In the genomic region with DNA sequence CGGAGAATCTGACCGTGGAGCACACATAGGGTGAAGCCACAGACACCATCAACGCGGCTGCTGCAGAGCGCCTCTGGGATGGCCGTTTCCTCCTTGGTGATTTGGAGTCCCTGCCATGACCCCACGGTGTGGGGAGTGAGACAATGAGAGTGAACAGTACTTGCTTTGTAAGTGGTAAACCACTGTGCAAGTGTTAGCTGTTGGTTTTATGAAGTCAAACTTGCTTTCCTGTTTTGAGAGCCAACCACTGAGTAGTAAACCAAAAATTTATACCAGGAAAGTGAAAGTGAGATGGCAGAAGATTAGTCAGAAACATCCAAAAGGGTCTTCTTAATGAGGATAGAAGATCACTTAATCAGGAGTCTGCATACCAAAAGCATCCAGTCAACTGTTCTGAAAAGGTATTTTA, we compare ENCODE assay signal across 12 cellular contexts.
DNase-seq lines count a peak whose midpoint lies in the region; ATAC-seq, FAIRE-seq and TF ChIP-seq lines count a peak whose summit lies in the region.
"Had no signal": no experiment of that assay in that cellular context is flagged by ENCODE, and none has a peak within 500 bp of the region (broad histone marks: within the 10 kb centered on the region; RNA-seq: fewer than 3 reads in every experiment).

No MANE protein-coding gene starts in this region.

- H3K4me3 ChIP-seq in PC-3 (ENCODE audit: low read length): no peak overlapping the region
- H3K4me3 ChIP-seq in GM12878: peak overlapping the region; percentile 17; the same call in 1 of the 2 replicates
- no peak overlapping the region for H3K4me3 ChIP-seq in foreskin fibroblast (ENCODE audit: low read depth in 1 of 2, low read length in 2 of 2)
- H3K4me3 ChIP-seq in neural progenitor cell: no peak overlapping the region

- DNase-seq in activated T-cell treated with anti-CD3 and anti-CD28 coated beads for 1 hour (ENCODE audit: low read depth) (peak; percentile 8), activated T-cell treated with anti-CD3 and anti-CD28 coated beads for 4 hours (no peak), PC-3 (peak; percentile 18), GM12878 (ENCODE audit: low read depth, low spot score) (peak; percentile 65), foreskin fibroblast (no peak), NCI-H2171 treated with DMSO at 0.1 percent for 48 hours (lab: John Stamatoyannopoulos, UW) (no peak), neural progenitor cell (ENCODE audit: low spot score) (no peak)
- DNase-seq in stimulated activated CD8-positive, alpha-beta memory T cell treated with anti-CD3 and anti-CD28 coated beads, Interleukin-7, amount 100 ng/mL, for 48 hours (ENCODE audit: extremely low read depth in 1 of 2, low read depth in 1 of 2): peak; percentile 34 to 57
- DNase-seq: cerebellar nuclear complex, NCI-H2107 had no signal

- intact Hi-C loops in PC-3 (cut with micrococcal nuclease) (loop anchor here (2.0 to 5.0 kb wide), 2 partner anchors 62 to 84 kb away; no protein-coding TSS in a partner anchor), GM12878 (cut with micrococcal nuclease; ENCODE audit: unreplicated experiment) (loop anchor here (1.0 to 10.0 kb wide), 2 partner anchors 31 to 166 kb away; partner anchors contain the start of gene FOXC1)

- H4K20me1 ChIP-seq in PC-3 (ENCODE audit: low read length): no peaks in the 10 kb centered on the region
- no peaks in the 10 kb centered on the region for H4K20me1 ChIP-seq in GM12878 (ENCODE audit: control insufficient read depth, insufficient read depth)
- H4K20me1 ChIP-seq in neural progenitor cell (ENCODE audit: low read depth): no peaks in the 10 kb centered on the region

- RAD21 ChIA-PET in GM12878 (lab: Charles Lee; ENCODE audit: unreplicated experiment): interaction anchor here (0.8 to 1.2 kb wide), 3 partner anchors 12 to 16 kb away, joined by 3 to 4 read pairs (median 4); no protein-coding TSS in a partner anchor

- H3K4me3 Mint-ChIP-seq in neural progenitor cell: no peak overlapping the region
- H3K4me3 Mint-ChIP-seq: B cell had no signal

- FAIRE-seq in GM12878 (lab: Jason Lieb, UNC): peak; percentile 56

- BruUV-seq in PC-3 (replicated peaks; lab: Mats Ljungman, UMichigan) (no TSS peak), GM12878 (replicated peaks; lab: Mats Ljungman, UMichigan) (no TSS peak)

- H3F3A ChIP-seq in PC-3 (ENCODE audit: low read length, unreplicated experiment): no peaks in the 10 kb centered on the region
- peaks cover 8% of the 10 kb centered on the region for H3F3A ChIP-seq in neural progenitor cell (ENCODE audit: low read depth)

- H3K9me2 ChIP-seq in PC-3 (replicated peaks; ENCODE audit: low read length): no peaks in the 10 kb centered on the region

- H3K27ac ChIP-seq in PC-3 (ENCODE audit: low read length): peak overlapping the region; percentile 77
- H3K27ac ChIP-seq in GM12878 (ENCODE audit: control insufficient read depth, insufficient read depth): peak overlapping the region; percentile 20; the same call in 1 of the 2 replicates
- no peak overlapping the region for H3K27ac ChIP-seq in neural progenitor cell
- H3K27ac ChIP-seq: parathyroid adenoma had no signal

- POLR2A ChIA-PET in PC-3 (lab: Charles Lee; ENCODE audit: unreplicated experiment) (interaction anchor here (0.6 kb wide), 1 partner anchor 1202 kb away, joined by 4 read pairs; no protein-coding TSS in a partner anchor), GM12878 (lab: Charles Lee) (interaction anchor here (0.6 to 1.4 kb wide), 2 partner anchors 14 to 23 kb away, joined by 3 read pairs; no protein-coding TSS in a partner anchor)

- no peak for ATAC-seq in PC-3
- peak; percentile 98 for ATAC-seq in GM12878

- no peak for TF ChIP-seq RAD21 in GM12878 (IDR thresholded peaks at IDR 0.05; ENCODE audit: insufficient read depth, low read depth, low read length)

- CTCF ChIA-PET in PC-3 (lab: Charles Lee): no interaction called here
- CTCF ChIA-PET in GM12878 (lab: Yijun Ruan, JAX): interaction anchor here (0.9 to 3.1 kb wide), 5 partner anchors 15 to 94 kb away, joined by 3 to 7 read pairs (median 3); no protein-coding TSS in a partner anchor

- H3K4me2 ChIP-seq in PC-3 (ENCODE audit: low read length) (no peak overlapping the region), GM12878 (ENCODE audit: control insufficient read depth, insufficient read depth) (peak overlapping the region; percentile 48), neural progenitor cell (no peak overlapping the region)

- 13% methylated on average over 7 of the region's 7 CpGs for WGBS in GM12878 (ENCODE audit: insufficient coverage, insufficient replicate concordance, low lambda C conversion rate, missing lambda C conversion rate)

- H3K27ac Mint-ChIP-seq in neural progenitor cell: no peak overlapping the region
- H3K27ac Mint-ChIP-seq: B cell had no signal

- H2AFZ ChIP-seq in PC-3 (ENCODE audit: low read length) (no peak overlapping the region), GM12878 (ENCODE audit: control insufficient read depth, low read depth, low read length) (peak overlapping the region; percentile 13), neural progenitor cell (replicated peaks) (no peak overlapping the region)
- H2AFZ ChIP-seq: parathyroid adenoma had no signal

- peaks cover 49% of the 10 kb centered on the region for H3K4me1 ChIP-seq in PC-3 (ENCODE audit: insufficient read depth, low read length)
- peaks cover 14% of the 10 kb centered on the region; the same call in 1 of the 2 replicates for H3K4me1 ChIP-seq in GM12878 (ENCODE audit: control insufficient read depth, insufficient read depth, low read length)
- H3K4me1 ChIP-seq in neural progenitor cell: peaks cover 16% of the 10 kb centered on the region
- H3K4me1 ChIP-seq: parathyroid adenoma had no signal

- H3K27me3 ChIP-seq in PC-3 (ENCODE audit: low read length) (no peaks in the 10 kb centered on the region), GM12878 (replicated peaks in 1 of 2; ENCODE audit: control insufficient read depth in 2 of 2, insufficient read depth in 2 of 2, low read length in 1 of 2) (no peaks in the 10 kb centered on the region), neural progenitor cell (no peaks in the 10 kb centered on the region)

- in situ Hi-C loops in GM12878 (cut with MboI): no loop called here

- SMC1A ChIA-PET in GM12878 (lab: Charles Lee; ENCODE audit: uncharacterized antibody, unreplicated experiment): interaction anchor here (0.9 to 2.0 kb wide), 3 partner anchors 14 to 32 kb away, joined by 3 to 5 read pairs (median 4); no protein-coding TSS in a partner anchor

- peak; percentile 22; the same call in 1 of the 2 replicates for TF ChIP-seq POLR2A in GM12878 (IDR thresholded peaks at IDR 0.05; ENCODE audit: low read depth, low read length)

- peak; percentile 21 to 81; a peak in 3 of 4 replicates for TF ChIP-seq EP300 in GM12878 (IDR thresholded peaks at IDR 0.05; ENCODE audit: borderline replicate concordance in 1 of 2, control insufficient read depth in 1 of 2, low read depth in 2 of 2, low read length in 2 of 2)

- H3K79me2 ChIP-seq in PC-3 (ENCODE audit: low read length) (no peaks in the 10 kb centered on the region), GM12878 (ENCODE audit: control insufficient read depth, insufficient read depth, low read length) (no peaks in the 10 kb centered on the region), neural progenitor cell (ENCODE audit: low read depth) (no peaks in the 10 kb centered on the region)
- H3K79me2 ChIP-seq: parathyroid adenoma had no signal

- H3K4me1 Mint-ChIP-seq in neural progenitor cell: peaks cover 34% of the 10 kb centered on the region

- peaks cover 3% of the 10 kb centered on the region for H3K27me3 Mint-ChIP-seq in neural progenitor cell (ENCODE audit: insufficient read depth, low read depth)
- H3K27me3 Mint-ChIP-seq: B cell had no signal

- H3K9me3 ChIP-seq in PC-3 (ENCODE audit: low read length): no peaks in the 10 kb centered on the region
- H3K9me3 ChIP-seq in GM12878 (replicated peaks; ENCODE audit: control insufficient read depth, insufficient read depth, low read length): no peaks in the 10 kb centered on the region
- no peaks in the 10 kb centered on the region for H3K9me3 ChIP-seq in neural progenitor cell (ENCODE audit: low read depth)

- no peak for TF ChIP-seq CTCF in PC-3 (conservative IDR thresholded peaks at IDR 0.05; ENCODE audit: low read depth, low read length)
- no peak for TF ChIP-seq CTCF in GM12878 (IDR thresholded peaks at IDR 0.05 in 2 of 3, conservative IDR thresholded peaks at IDR 0.05 in 1 of 3; ENCODE audit: control insufficient read depth in 2 of 3, extremely low read depth in 1 of 3, insufficient read depth in 1 of 3, low read depth in 3 of 3, low read length in 3 of 3)
- no peak for TF ChIP-seq CTCF in foreskin fibroblast (IDR thresholded peaks at IDR 0.05; ENCODE audit: low read depth, low read length)
- no peak for TF ChIP-seq CTCF in neural progenitor cell (IDR thresholded peaks at IDR 0.05)

- peaks cover 2% of the 10 kb centered on the region for H3K36me3 Mint-ChIP-seq in neural progenitor cell

- no peaks in the 10 kb centered on the region for H3K36me3 ChIP-seq in PC-3 (ENCODE audit: low read depth, low read length)
- no peaks in the 10 kb centered on the region; a peak in 1 of 4 replicates for H3K36me3 ChIP-seq in GM12878 (ENCODE audit: control insufficient read depth in 2 of 2, insufficient read depth in 2 of 2, low read length in 1 of 2)
- no peaks in the 10 kb centered on the region for H3K36me3 ChIP-seq in neural progenitor cell

- H3K9me3 Mint-ChIP-seq in neural progenitor cell: no peaks in the 10 kb centered on the region

- 0 out of 2 replicates have a peak overlapping the region, but pooled peaks have one; percentile 22 for H3K9ac ChIP-seq in PC-3 (ENCODE audit: low read length)
- H3K9ac ChIP-seq in GM12878 (ENCODE audit: control insufficient read depth, insufficient read depth, low read length): no peak overlapping the region
- no peak overlapping the region for H3K9ac ChIP-seq in neural progenitor cell
- H3K9ac ChIP-seq: parathyroid adenoma had no signal

TF ChIP-seq in GM12878, 131 proteins besides CTCF, POLR2A, EP300 and RAD21 (continues in another document):
- TF ChIP-seq TCF3 (IDR thresholded peaks at IDR 0.05; ENCODE audit: borderline replicate concordance, insufficient read depth, low read depth, low read length) (no peak), PAX5 (IDR thresholded peaks at IDR 0.05; ENCODE audit: borderline replicate concordance, low read depth, low read length) (peak; percentile 85), BMI1 (IDR thresholded peaks at IDR 0.05; ENCODE audit: borderline replicate concordance) (0 out of 2 replicates have a peak, but pooled peaks have one; percentile 40)
- TF ChIP-seq, protein P1, sequence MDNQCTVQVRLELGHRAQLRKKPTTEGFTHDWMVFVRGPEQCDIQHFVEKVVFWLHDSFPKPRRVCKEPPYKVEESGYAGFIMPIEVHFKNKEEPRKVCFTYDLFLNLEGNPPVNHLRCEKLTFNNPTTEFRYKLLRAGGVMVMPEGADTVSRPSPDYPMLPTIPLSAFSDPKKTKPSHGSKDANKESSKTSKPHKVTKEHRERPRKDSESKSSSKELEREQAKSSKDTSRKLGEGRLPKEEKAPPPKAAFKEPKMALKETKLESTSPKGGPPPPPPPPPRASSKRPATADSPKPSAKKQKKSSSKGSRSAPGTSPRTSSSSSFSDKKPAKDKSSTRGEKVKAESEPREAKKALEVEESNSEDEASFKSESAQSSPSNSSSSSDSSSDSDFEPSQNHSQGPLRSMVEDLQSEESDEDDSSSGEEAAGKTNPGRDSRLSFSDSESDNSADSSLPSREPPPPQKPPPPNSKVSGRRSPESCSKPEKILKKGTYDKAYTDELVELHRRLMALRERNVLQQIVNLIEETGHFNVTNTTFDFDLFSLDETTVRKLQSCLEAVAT (IDR thresholded peaks at IDR 0.05): peak; percentile 72; the same call in 1 of the 2 replicates

Comparison
In these comparisons a context has a peak if more than half of its experiments do, and no peak if none do; other contexts are left out.
1. DNase-seq: peak in activated T-cell treated with anti-CD3 and anti-CD28 coated beads for 1 hour (single experiment), PC-3 (single experiment), GM12878 (single experiment) and stimulated activated CD8-positive, alpha-beta memory T cell treated with anti-CD3 and anti-CD28 coated beads, Interleukin-7, amount 100 ng/mL, for 48 hours (2 of 2); none in activated T-cell treated with anti-CD3 and anti-CD28 coated beads for 4 hours (single experiment), foreskin fibroblast (0 of 2), NCI-H2171 treated with DMSO at 0.1 percent for 48 hours (single experiment) and neural progenitor cell (single experiment).